In the genomic region with DNA sequence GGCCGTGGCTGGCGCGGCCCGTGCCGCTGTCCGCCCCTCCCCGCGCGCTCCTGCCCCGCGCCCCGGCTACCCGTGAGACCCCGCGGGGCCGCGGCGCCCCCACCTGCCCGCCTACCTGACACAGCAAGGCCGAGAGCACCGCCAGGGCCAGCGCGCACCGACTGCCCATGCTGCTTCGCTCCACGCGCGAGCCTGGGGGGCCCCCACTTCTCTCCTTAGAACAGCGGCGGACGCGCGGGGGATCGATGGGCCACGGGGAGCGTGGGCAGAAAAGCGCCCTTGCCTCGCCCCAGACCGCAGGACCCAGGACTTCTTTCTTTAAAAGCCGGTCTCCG, we compare ENCODE assay signal across 8 cellular contexts. TPM values are rescaled to one million over a fixed set of nuclear protein-coding genes. Genes with fewer than 3 reads are reported as not detected.
DNase-seq lines count a peak whose midpoint lies in the region; ATAC-seq, FAIRE-seq and TF ChIP-seq lines count a peak whose summit lies in the region.

No MANE protein-coding gene starts in this region.

- no peak for TF ChIP-seq CTCF in AG09309 (IDR thresholded peaks at IDR 0.05; ENCODE audit: control insufficient read depth, insufficient read depth, low read depth, low read length, missing control alignments)

- no peaks in the 10 kb centered on the region for H3K9me3 ChIP-seq in HUES64 (ENCODE audit: insufficient read depth, low read depth, low read length)

- peaks cover 5% of the 10 kb centered on the region for H3K36me3 Mint-ChIP-seq in dendritic cell treated with granulocyte-macrophage colony-stimulating factor and Interleukin-4, amounts not matched to agents 40 ng/mL and 50 ng/mL, for 4 days (ENCODE audit: low read depth)
- H3K36me3 Mint-ChIP-seq in naive B cell, result no peaks in the 10 kb centered on the region

- H3K4me1 Mint-ChIP-seq in dendritic cell treated with granulocyte-macrophage colony-stimulating factor and Interleukin-4, amounts not matched to agents 40 ng/mL and 50 ng/mL, for 4 days (ENCODE audit: low read depth), result peaks cover 58% of the 10 kb centered on the region
- H3K4me1 Mint-ChIP-seq in naive B cell, result peaks cover 39 to 54% (median 41%) of the 10 kb centered on the region in 3 donors

- peaks cover 99% of the 10 kb centered on the region for H3K27me3 ChIP-seq in HUES64 (ENCODE audit: insufficient read depth, low read length)

- H3K9ac ChIP-seq in HUES64 (ENCODE audit: low read depth, low read length), result peak overlapping the region; percentile 39; the same call in 1 of the 2 replicates

- DNase-seq in AG09309 (ENCODE audit: low read depth), result no peak
- no peak for DNase-seq in naive B cell
- no peak for DNase-seq in GF-D8 (lab: John Stamatoyannopoulos, UW)
- DNase-seq in inferior parietal cortex (ENCODE audit: extremely low spot score), result no peak
- no peak for DNase-seq in GM12892 (ENCODE audit: insufficient read length)

- FAIRE-seq in GM12892 (lab: Jason Lieb, UNC), result no peak

- intact Hi-C loops in dendritic cell treated with granulocyte-macrophage colony-stimulating factor and Interleukin-4, amounts not matched to agents 40 ng/mL and 50 ng/mL, for 4 days (cut with micrococcal nuclease), result loop anchor here (10.0 kb wide), 1 partner anchor 295 kb away; no protein-coding TSS in a partner anchor

- ATAC-seq in naive B cell (ENCODE audit: low read depth in 2 of 2) (peak in 1 of 2 donors; percentile 3), GM18907 (IDR thresholded peaks at IDR 0.05; ENCODE audit: unreplicated experiment) (no peak)

- H3K27ac Mint-ChIP-seq in dendritic cell treated with granulocyte-macrophage colony-stimulating factor and Interleukin-4, amounts not matched to agents 40 ng/mL and 50 ng/mL, for 4 days, result peak overlapping the region; percentile 12
- H3K27ac Mint-ChIP-seq in naive B cell, result peak overlapping the region in 4 of 6 donors; percentile 65 to 86 (median 80)

- H3K36me3 ChIP-seq in HUES64 (ENCODE audit: insufficient read depth, low read length), result peaks cover 4% of the 10 kb centered on the region; the same call in 1 of the 2 replicates

- peaks cover 59% of the 10 kb centered on the region for H3K4me1 ChIP-seq in HUES64 (ENCODE audit: insufficient read depth, low read length)

- H3K27me3 Mint-ChIP-seq in dendritic cell treated with granulocyte-macrophage colony-stimulating factor and Interleukin-4, amounts not matched to agents 40 ng/mL and 50 ng/mL, for 4 days, result peaks cover 97% of the 10 kb centered on the region
- peaks cover 33 to 75% (median 61%) of the 10 kb centered on the region in 3 donors for H3K27me3 Mint-ChIP-seq in naive B cell

- peak overlapping the region; percentile 90 for H3K4me3 Mint-ChIP-seq in dendritic cell treated with granulocyte-macrophage colony-stimulating factor and Interleukin-4, amounts not matched to agents 40 ng/mL and 50 ng/mL, for 4 days
- H3K4me3 Mint-ChIP-seq in naive B cell, result peak overlapping the region; percentile 91 to 95 (median 92)

- under 1% methylated on average over 41 of the region's 41 CpGs for WGBS in HUES64

- H3K27ac ChIP-seq in HUES64 (ENCODE audit: low read depth, low read length), result no peak overlapping the region

- TF ChIP-seq POLR2A in GM12892 (IDR thresholded peaks at IDR 0.05; ENCODE audit: low read depth, low read length), result no peak

- peak overlapping the region; percentile 74 for H3K4me3 ChIP-seq in AG09309 (ENCODE audit: control insufficient read depth, low read depth, low read length)
- peak overlapping the region; percentile 61 for H3K4me3 ChIP-seq in HUES64 (ENCODE audit: low read length)

- no peaks in the 10 kb centered on the region for H3K9me3 Mint-ChIP-seq in dendritic cell treated with granulocyte-macrophage colony-stimulating factor and Interleukin-4, amounts not matched to agents 40 ng/mL and 50 ng/mL, for 4 days
- H3K9me3 Mint-ChIP-seq in naive B cell, result peaks cover 0 to 2% (median 0%) of the 10 kb centered on the region in 7 donors

RNA-seq across cellular contexts. Expression of gene DLL1, which starts 0.9 kb away (rescaled TPM):
- polyA plus RNA-seq in HUES64 (2013, experiment 1 of 2), result 3.2 TPM
- 6.8 TPM for polyA plus RNA-seq in HUES64 (2013, experiment 2 of 2)
- 1 to 10 TPM in 2 of 6 donors, under 1 TPM in 2, not detected in 2; 0.19 to 1.4 (median 0.98) TPM for polyA plus RNA-seq in naive B cell (ENCODE audit: low read depth in 6 of 6)
- polyA plus RNA-seq in GM12892 (2012; ENCODE audit: missing spikeins), result 0.17 TPM

RNA-seq across cellular contexts. Expression of gene FAM120B, which starts 16.6 kb away (rescaled TPM):
- 10.7 TPM for polyA plus RNA-seq in HUES64 (2013, experiment 1 of 2)
- polyA plus RNA-seq in HUES64 (2013, experiment 2 of 2), result 12.1 TPM
- 10 to 100 TPM in 5 of 6 donors, 1 to 10 TPM in 1; 8.3 to 35.2 (median 27.5) TPM for polyA plus RNA-seq in naive B cell (ENCODE audit: low read depth in 6 of 6)
- polyA plus RNA-seq in GM12892 (2012; ENCODE audit: missing spikeins), result 13.7 TPM
